In the genomic region with DNA sequence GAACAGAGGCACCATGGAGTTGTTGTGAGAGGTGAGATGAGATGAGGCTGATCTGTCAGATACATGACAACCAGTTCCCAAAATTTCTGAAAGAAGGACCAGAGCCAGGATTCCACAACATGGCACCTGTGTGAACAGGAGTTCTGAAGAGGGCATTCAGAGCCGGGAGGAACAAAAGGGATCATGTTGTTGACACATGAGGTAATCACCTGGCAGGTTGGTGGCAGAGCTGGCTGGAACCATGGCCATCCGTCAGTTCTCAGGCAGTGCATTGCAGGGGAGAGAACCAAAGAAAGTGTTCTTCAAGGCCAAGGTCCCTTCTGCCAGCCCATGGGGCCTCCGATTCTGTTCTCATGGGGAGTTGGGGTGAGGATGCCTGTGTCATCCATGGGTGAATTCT, we compare ENCODE assay signal across 1 cellular context.
TF ChIP-seq lines count a peak whose summit lies in the region.

No MANE protein-coding gene starts in this region.

TF ChIP-seq in IMR-90, 13 proteins besides CTCF, POLR2A, EP300 and RAD21 (continued from another document):
- TF ChIP-seq, protein P1, sequence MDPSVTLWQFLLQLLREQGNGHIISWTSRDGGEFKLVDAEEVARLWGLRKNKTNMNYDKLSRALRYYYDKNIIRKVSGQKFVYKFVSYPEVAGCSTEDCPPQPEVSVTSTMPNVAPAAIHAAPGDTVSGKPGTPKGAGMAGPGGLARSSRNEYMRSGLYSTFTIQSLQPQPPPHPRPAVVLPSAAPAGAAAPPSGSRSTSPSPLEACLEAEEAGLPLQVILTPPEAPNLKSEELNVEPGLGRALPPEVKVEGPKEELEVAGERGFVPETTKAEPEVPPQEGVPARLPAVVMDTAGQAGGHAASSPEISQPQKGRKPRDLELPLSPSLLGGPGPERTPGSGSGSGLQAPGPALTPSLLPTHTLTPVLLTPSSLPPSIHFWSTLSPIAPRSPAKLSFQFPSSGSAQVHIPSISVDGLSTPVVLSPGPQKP (IDR thresholded peaks at IDR 0.05; ENCODE audit: borderline replicate concordance, low read depth, low read length) = no peak
- no peak for TF ChIP-seq CEBPB (IDR thresholded peaks at IDR 0.05; ENCODE audit: low read depth, low read length)
- TF ChIP-seq, protein P2, sequence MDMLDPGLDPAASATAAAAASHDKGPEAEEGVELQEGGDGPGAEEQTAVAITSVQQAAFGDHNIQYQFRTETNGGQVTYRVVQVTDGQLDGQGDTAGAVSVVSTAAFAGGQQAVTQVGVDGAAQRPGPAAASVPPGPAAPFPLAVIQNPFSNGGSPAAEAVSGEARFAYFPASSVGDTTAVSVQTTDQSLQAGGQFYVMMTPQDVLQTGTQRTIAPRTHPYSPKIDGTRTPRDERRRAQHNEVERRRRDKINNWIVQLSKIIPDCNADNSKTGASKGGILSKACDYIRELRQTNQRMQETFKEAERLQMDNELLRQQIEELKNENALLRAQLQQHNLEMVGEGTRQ (IDR thresholded peaks at IDR 0.05; ENCODE audit: low read depth, low read length) = no peak
- no peak for TF ChIP-seq SMC3 (IDR thresholded peaks at IDR 0.05; ENCODE audit: low read depth, low read length)
